ENCODE assay signal across 9 cellular contexts in genomic region chr10:69769395-69769989, GRCh38. TPM values are rescaled to one million over a fixed set of nuclear protein-coding genes. Genes with fewer than 3 reads are reported as not detected.
A peak's percentile ranks its signal among the peaks of the same experiment; 100 is the strongest.
DNase-seq lines count a peak whose midpoint lies in the region; ATAC-seq, FAIRE-seq and TF ChIP-seq lines count a peak whose summit lies in the region.
"Had no signal": no experiment of that assay in that cellular context is flagged by ENCODE, and none has a peak within 500 bp of the region (broad histone marks: within the 10 kb centered on the region; RNA-seq: fewer than 3 reads in every experiment).

No MANE protein-coding gene starts in this region.

- ATAC-seq in omental fat pad (ENCODE audit: low FRiP score) (peak; percentile 53), GM18520 (IDR thresholded peaks at IDR 0.05; ENCODE audit: unreplicated experiment) (no peak), left lobe of liver (no peak)

- H3K79me2 ChIP-seq in fibroblast of lung (ENCODE audit: control insufficient read depth, insufficient read depth, low read length) = no peaks in the 10 kb centered on the region

- no peaks in the 10 kb centered on the region for H4K20me1 ChIP-seq in fibroblast of lung (ENCODE audit: control insufficient read depth, extremely low read depth, insufficient read depth, low read length)

- H2AFZ ChIP-seq in fibroblast of lung (ENCODE audit: low read length) = peak overlapping the region; percentile 64

- H3K4me1 ChIP-seq in fibroblast of lung (ENCODE audit: control insufficient read depth, extremely low read depth, insufficient read depth, low read length) = peaks cover 16% of the 10 kb centered on the region

- H3K9ac ChIP-seq in fibroblast of lung (ENCODE audit: insufficient read depth, low read length) = no peak overlapping the region

- no peak for TF ChIP-seq CTCF in fibroblast of lung (conservative IDR thresholded peaks at IDR 0.05 in 1 of 2, IDR thresholded peaks at IDR 0.05 in 1 of 2; ENCODE audit: low read depth in 1 of 2, low read length in 2 of 2)
- no peak for TF ChIP-seq CTCF in omental fat pad (IDR thresholded peaks at IDR 0.05)

- peak; percentile 97 for FAIRE-seq in RCC 7860 (lab: Jason Lieb, UNC)

- peaks cover 4% of the 10 kb centered on the region for H3K27me3 ChIP-seq in fibroblast of lung (ENCODE audit: control insufficient read depth, insufficient read depth, low read length)

- peak; percentile 82 for DNase-seq in ELF-1 (ENCODE audit: low read depth, low spot score)
- peak; percentile 98 for DNase-seq in RCC 7860 (ENCODE audit: low spot score)
- DNase-seq in fibroblast of lung (ENCODE audit: low read depth in 2 of 2) = peak; percentile 84 to 86
- no peak for DNase-seq in omental fat pad (ENCODE audit: low spot score)
- no peak for DNase-seq in NCI-H1105 (lab: John Stamatoyannopoulos, UW)
- no peak for DNase-seq in left lobe of liver (ENCODE audit: low spot score)
- DNase-seq in NAMALWA (ENCODE audit: low spot score) = no peak
- DNase-seq: activated naive CD4-positive, alpha-beta T cell treated with anti-CD3 and anti-CD28 coated beads, Interleukin-2, amount 10 ng/mL, durations not matched to agents 7 days and 5 days had no signal

- no peaks in the 10 kb centered on the region for H3K36me3 ChIP-seq in fibroblast of lung (ENCODE audit: control insufficient read depth, insufficient read depth, low read length)

- no peaks in the 10 kb centered on the region for H3K9me3 ChIP-seq in fibroblast of lung (ENCODE audit: control insufficient read depth, insufficient read depth, low read depth, low read length)

- H3K4me3 ChIP-seq in fibroblast of lung (replicated peaks in 1 of 4; ENCODE audit: control extremely low read depth in 1 of 4, insufficient read depth in 1 of 4, low read depth in 3 of 4, low read length in 4 of 4) = no peak overlapping the region

- peak overlapping the region; percentile 68 for H3K4me2 ChIP-seq in fibroblast of lung (ENCODE audit: extremely low read depth, insufficient read depth, low read length)

- H3K27ac ChIP-seq in fibroblast of lung (ENCODE audit: insufficient read depth, low read length) = no peak overlapping the region

RNA-seq across cellular contexts. Expression of gene COL13A1, which starts 32.2 kb away (rescaled TPM):
- total RNA-seq in fibroblast of lung (6.4 and 7.4 TPM in 2 replicates), omental fat pad (under 1 TPM in 2 of 4 donors, not detected in 2; 0.46 to 0.60 TPM), left lobe of liver (0.48 TPM)
- polyA plus RNA-seq in fibroblast of lung = 5.7 and 10.7 TPM in 2 replicates
- 7.6 and 16.3 TPM in 2 replicates for polyA plus RNA-seq in fibroblast of lung (2012)
- 1.4 and 4.3 TPM in 2 replicates for polyA minus RNA-seq in fibroblast of lung (ENCODE audit: low replicate concordance)

Comparison
In these comparisons a context has a peak if more than half of its experiments do, and no peak if none do; other contexts are left out.
1. DNase-seq: peak in ELF-1 (single experiment), RCC 7860 (single experiment) and fibroblast of lung (2 of 2); none in omental fat pad (single experiment), NCI-H1105 (single experiment), left lobe of liver (single experiment) and NAMALWA (single experiment).